17 cellular contexts compared by ENCODE assay signal in the genomic region with DNA sequence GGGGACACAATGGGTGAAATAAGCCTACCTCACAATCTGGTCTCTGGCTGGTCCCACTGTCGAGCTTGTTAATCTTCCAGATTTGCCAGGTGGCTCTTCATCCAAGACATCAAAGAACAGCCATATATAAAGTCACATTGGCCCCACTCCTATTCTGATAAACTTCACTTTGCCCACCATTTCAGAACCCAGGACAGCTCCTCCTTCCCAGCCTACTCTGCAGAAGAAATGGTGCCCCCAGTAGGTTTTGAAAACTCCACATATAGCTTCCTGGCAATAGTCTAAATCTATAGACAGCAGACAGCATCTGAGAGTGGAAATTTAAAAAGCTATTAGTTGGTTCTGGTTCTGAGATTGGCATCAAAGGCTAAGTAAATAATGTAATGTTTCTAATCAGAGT.
DNase-seq lines count a peak whose midpoint lies in the region; ATAC-seq and TF ChIP-seq lines count a peak whose summit lies in the region.
"Had no signal": no experiment of that assay in that cellular context is flagged by ENCODE, and none has a peak within 500 bp of the region (broad histone marks: within the 10 kb centered on the region; RNA-seq: fewer than 3 reads in every experiment).

No MANE protein-coding gene starts in this region.

- TF ChIP-seq CTCF in HEK293 (tag by site-specific recombination; IDR thresholded peaks at IDR 0.05), result no peak
- TF ChIP-seq CTCF in osteoblast (IDR thresholded peaks at IDR 0.05; ENCODE audit: extremely low read depth, low read depth, low read length), result no peak

- peaks cover 10% of the 10 kb centered on the region for H3K9me3 Mint-ChIP-seq in activated CD8-positive, alpha-beta memory T cell treated with anti-CD3 and anti-CD28 coated beads, Interleukin-2, amount 10 ng/mL, durations not matched to agents 7 days and 5 days (ENCODE audit: low read depth)

- H3K4me2 ChIP-seq in osteoblast (ENCODE audit: insufficient read depth, low read length), result no peak overlapping the region
- H3K4me2 ChIP-seq: BLaER1 treated with 17β-estradiol and CSF1 and Interleukin-3, amounts not matched to agents 10 nM and 100 nM had no signal

- H3K27me3 Mint-ChIP-seq in activated CD8-positive, alpha-beta memory T cell treated with anti-CD3 and anti-CD28 coated beads, Interleukin-2, amount 10 ng/mL, durations not matched to agents 7 days and 5 days, result no peaks in the 10 kb centered on the region
- H3K27me3 Mint-ChIP-seq: activated naive CD8-positive, alpha-beta T cell treated with anti-CD3 and anti-CD28 coated beads, Interleukin-2, amount 10 ng/mL, durations not matched to agents 7 days and 5 days had no signal

- no peaks in the 10 kb centered on the region for H3K36me3 Mint-ChIP-seq in activated CD8-positive, alpha-beta memory T cell treated with anti-CD3 and anti-CD28 coated beads, Interleukin-2, amount 10 ng/mL, durations not matched to agents 7 days and 5 days
- H3K36me3 Mint-ChIP-seq: activated naive CD8-positive, alpha-beta T cell treated with anti-CD3 and anti-CD28 coated beads, Interleukin-2, amount 10 ng/mL, durations not matched to agents 7 days and 5 days had no signal

- no peak overlapping the region for H3K4me3 Mint-ChIP-seq in activated CD8-positive, alpha-beta memory T cell treated with anti-CD3 and anti-CD28 coated beads, Interleukin-2, amount 10 ng/mL, durations not matched to agents 7 days and 5 days
- H3K4me3 Mint-ChIP-seq: activated naive CD8-positive, alpha-beta T cell treated with anti-CD3 and anti-CD28 coated beads, Interleukin-2, amount 10 ng/mL, durations not matched to agents 7 days and 5 days; activated T-helper 1 cell treated with anti-CD3 and anti-CD28 coated beads, Interleukin-12 subunit alpha, Interleukin-12 subunit beta, Interleukin-2, Interleukin-4 antibody, amounts not matched to agents 30 ng/mL and 10 ng/mL and 1 ng/mL, durations not matched to agents 14 hours and 24 hours and 36 hours had no signal

- no peak overlapping the region for H2AFZ ChIP-seq in osteoblast (ENCODE audit: low read length)

- no peaks in the 10 kb centered on the region for H3K27me3 ChIP-seq in osteoblast (ENCODE audit: insufficient read depth, low read length)
- H3K27me3 ChIP-seq: BLaER1 treated with 17β-estradiol and CSF1 and Interleukin-3, amounts not matched to agents 10 nM and 100 nM had no signal

- H3K27ac ChIP-seq in HEK293 (ENCODE audit: extremely low read depth, low read depth, low read length) (no peak overlapping the region), osteoblast (ENCODE audit: low read depth, low read length) (no peak overlapping the region)
- H3K27ac ChIP-seq: BLaER1 treated with 17β-estradiol and CSF1 and Interleukin-3, amounts not matched to agents 10 nM and 100 nM; HL-60; WERI-Rb-1 had no signal

- no peak for ATAC-seq in HG03097 (IDR thresholded peaks at IDR 0.05; ENCODE audit: low FRiP score, unreplicated experiment)
- no peak for ATAC-seq in activated CD8-positive, alpha-beta memory T cell treated with anti-CD3 and anti-CD28 coated beads, Interleukin-2, amount 10 ng/mL, durations not matched to agents 7 days and 5 days
- ATAC-seq: mucosa of descending colon had no signal

- no peaks in the 10 kb centered on the region for H3K4me1 Mint-ChIP-seq in activated CD8-positive, alpha-beta memory T cell treated with anti-CD3 and anti-CD28 coated beads, Interleukin-2, amount 10 ng/mL, durations not matched to agents 7 days and 5 days
- H3K4me1 Mint-ChIP-seq: activated naive CD8-positive, alpha-beta T cell treated with anti-CD3 and anti-CD28 coated beads, Interleukin-2, amount 10 ng/mL, durations not matched to agents 7 days and 5 days had no signal

- no peaks in the 10 kb centered on the region for H3K4me1 ChIP-seq in HEK293 (ENCODE audit: control insufficient read depth, insufficient read depth, low read length)
- no peaks in the 10 kb centered on the region for H3K4me1 ChIP-seq in osteoblast (ENCODE audit: insufficient read depth, low read length)
- H3K4me1 ChIP-seq: BLaER1 treated with 17β-estradiol and CSF1 and Interleukin-3, amounts not matched to agents 10 nM and 100 nM had no signal

- POLR2A ChIA-PET in HEK293 (lab: Yijun Ruan, JAX), result no interaction called here

- H3K79me2 ChIP-seq in osteoblast (ENCODE audit: insufficient read depth, low read length), result no peaks in the 10 kb centered on the region

- H3K4me3 ChIP-seq in HEK293 (ENCODE audit: low read depth, low read length), result no peak overlapping the region
- no peak overlapping the region for H3K4me3 ChIP-seq in osteoblast (ENCODE audit: insufficient read depth, low read length)
- H3K4me3 ChIP-seq: BLaER1 treated with 17β-estradiol and CSF1 and Interleukin-3, amounts not matched to agents 10 nM and 100 nM; mucosa of descending colon had no signal

- DNase-seq in NAMALWA (ENCODE audit: low spot score), result peak; percentile 11
- DNase-seq in astrocyte of the hippocampus (ENCODE audit: low read depth, low spot score), result peak; percentile 23
- peak; percentile 21 for DNase-seq in osteoblast (ENCODE audit: insufficient read length, low spot score, missing footprints)
- no peak for DNase-seq in amniotic stem cell (lab: John Stamatoyannopoulos, UW)
- no peak for DNase-seq in activated CD8-positive, alpha-beta memory T cell treated with anti-CD3 and anti-CD28 coated beads, Interleukin-2, amount 10 ng/mL, durations not matched to agents 7 days and 5 days
- DNase-seq: activated naive CD8-positive, alpha-beta T cell treated with anti-CD3 and anti-CD28 coated beads, Interleukin-2, amount 10 ng/mL, durations not matched to agents 7 days and 5 days; DMS79; effector memory CD4-positive, alpha-beta T cell; mucosa of descending colon; NCI-H1930; NCI-H524; WERI-Rb-1 had no signal

- no peaks in the 10 kb centered on the region for H3K36me3 ChIP-seq in HEK293 (ENCODE audit: control insufficient read depth in 2 of 2, insufficient read depth in 1 of 2, low read length in 2 of 2)
- H3K36me3 ChIP-seq in osteoblast (ENCODE audit: insufficient read depth, low read length), result no peaks in the 10 kb centered on the region
- H3K36me3 ChIP-seq: BLaER1 treated with 17β-estradiol and CSF1 and Interleukin-3, amounts not matched to agents 10 nM and 100 nM; WERI-Rb-1 had no signal

- no peaks in the 10 kb centered on the region for H4K20me1 ChIP-seq in osteoblast (ENCODE audit: insufficient read depth, low read length)
- H4K20me1 ChIP-seq: BLaER1 treated with 17β-estradiol and CSF1 and Interleukin-3, amounts not matched to agents 10 nM and 100 nM had no signal

- CTCF ChIA-PET in HEK293 (lab: Yijun Ruan, JAX), result no interaction called here
- CTCF ChIA-PET in activated CD8-positive, alpha-beta memory T cell treated with anti-CD3 and anti-CD28 coated beads, Interleukin-2, amount 10 ng/mL, durations not matched to agents 7 days and 5 days (lab: Charles Lee), result no interaction called here

- H3K27ac Mint-ChIP-seq in activated CD8-positive, alpha-beta memory T cell treated with anti-CD3 and anti-CD28 coated beads, Interleukin-2, amount 10 ng/mL, durations not matched to agents 7 days and 5 days, result no peak overlapping the region
- H3K27ac Mint-ChIP-seq: activated naive CD8-positive, alpha-beta T cell treated with anti-CD3 and anti-CD28 coated beads, Interleukin-2, amount 10 ng/mL, durations not matched to agents 7 days and 5 days; activated T-helper 1 cell treated with anti-CD3 and anti-CD28 coated beads, Interleukin-12 subunit alpha, Interleukin-12 subunit beta, Interleukin-2, Interleukin-4 antibody, amounts not matched to agents 30 ng/mL and 10 ng/mL and 1 ng/mL, durations not matched to agents 14 hours and 24 hours and 36 hours had no signal

- no peaks in the 10 kb centered on the region for H3K9me3 ChIP-seq in HEK293 (ENCODE audit: control insufficient read depth, insufficient read depth, low read depth, low read length)
- no peaks in the 10 kb centered on the region for H3K9me3 ChIP-seq in osteoblast (ENCODE audit: low read depth, low read length)
- H3K9me3 ChIP-seq: BLaER1 treated with 17β-estradiol and CSF1 and Interleukin-3, amounts not matched to agents 10 nM and 100 nM; mucosa of descending colon had no signal

TF ChIP-seq in HEK293, 187 proteins besides CTCF, POLR2A, EP300 and RAD21 (continues in another document):
- no peak for TF ChIP-seq ZNF132 (tag by site-specific recombination; IDR thresholded peaks at IDR 0.05; ENCODE audit: borderline replicate concordance)
- peak; percentile 80 for TF ChIP-seq REST (tag by site-specific recombination; IDR thresholded peaks at IDR 0.05)

Comparison
In these comparisons a context has a peak if more than half of its experiments do, and no peak if none do; other contexts are left out.
1. DNase-seq: peak in NAMALWA (single experiment), astrocyte of the hippocampus (single experiment) and osteoblast (single experiment); none in amniotic stem cell (single experiment) and activated CD8-positive, alpha-beta memory T cell treated with anti-CD3 and anti-CD28 coated beads, Interleukin-2, amount 10 ng/mL, durations not matched to agents 7 days and 5 days (single experiment).